25 cellular contexts compared by ENCODE assay signal in the genomic region with DNA sequence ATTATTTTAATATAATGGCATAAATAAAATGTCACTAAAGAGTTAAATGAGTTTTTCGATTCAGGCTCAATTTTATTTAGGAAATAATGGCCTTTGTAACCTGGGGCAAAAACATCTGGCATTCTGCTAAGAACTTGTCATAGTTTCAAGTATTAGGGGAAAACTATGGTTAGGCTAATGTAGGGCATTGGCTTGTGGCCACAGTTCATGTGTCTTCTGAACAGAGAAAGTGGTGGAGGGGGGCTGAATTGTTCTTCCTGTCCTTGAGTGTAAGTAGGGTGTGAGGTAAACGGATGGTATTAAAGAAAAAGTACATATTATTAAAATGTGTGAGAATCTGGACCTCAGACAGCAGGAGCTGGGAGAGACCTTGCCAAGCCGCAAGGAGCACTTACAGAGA.
"Had no signal": no experiment of that assay in that cellular context is flagged by ENCODE, and none has a peak within 500 bp of the region (broad histone marks: within the 10 kb centered on the region; RNA-seq: fewer than 3 reads in every experiment).

No MANE protein-coding gene starts in this region.

- H3K4me1 Mint-ChIP-seq: endodermal cell, memory B cell had no signal

- H3K27me3 ChIP-seq: gastrocnemius medialis had no signal

- H3K36me3 ChIP-seq: esophagus squamous epithelium, gastrocnemius medialis, heart right ventricle, left lung had no signal

- H3K4me3 Mint-ChIP-seq: endodermal cell, memory B cell had no signal

- H3K36me3 Mint-ChIP-seq: memory B cell had no signal

- ATAC-seq: esophagus mucosa, gastrocnemius medialis, heart right ventricle, left cardiac atrium, left lung, left ventricle myocardium superior had no signal

- DNase-seq: dermis blood vessel endothelial cell; dorsolateral prefrontal cortex; effector CD4-positive, alpha-beta T cell; effector memory CD4-positive, alpha-beta T cell; endodermal cell; erythroblast; esophagus squamous epithelium; foreskin fibroblast; foreskin melanocyte; gastrocnemius medialis; glutamatergic neuron; head of caudate nucleus; heart right ventricle; hippocampal formation; left cardiac atrium; left lung; left ventricle myocardium superior; mammary epithelial cell; mesendoderm; midbrain had no signal

- H3K27ac Mint-ChIP-seq: endodermal cell, memory B cell had no signal

- H3K9me3 Mint-ChIP-seq: endodermal cell, memory B cell had no signal

- H3K9me3 ChIP-seq: esophagus squamous epithelium, gastrocnemius medialis, heart right ventricle, left lung had no signal

- H3K27ac ChIP-seq: coronary artery, dorsolateral prefrontal cortex, epithelial cell of prostate, esophagus squamous epithelium, gastrocnemius medialis, heart right ventricle, left lung had no signal

- H3K4me1 ChIP-seq: esophagus squamous epithelium, gastrocnemius medialis, heart right ventricle, left lung had no signal

- H3K4me3 ChIP-seq: coronary artery, dorsolateral prefrontal cortex, esophagus squamous epithelium, gastrocnemius medialis, heart right ventricle, left lung, lung had no signal
